16 cellular contexts compared by ENCODE assay signal in the genomic region with DNA sequence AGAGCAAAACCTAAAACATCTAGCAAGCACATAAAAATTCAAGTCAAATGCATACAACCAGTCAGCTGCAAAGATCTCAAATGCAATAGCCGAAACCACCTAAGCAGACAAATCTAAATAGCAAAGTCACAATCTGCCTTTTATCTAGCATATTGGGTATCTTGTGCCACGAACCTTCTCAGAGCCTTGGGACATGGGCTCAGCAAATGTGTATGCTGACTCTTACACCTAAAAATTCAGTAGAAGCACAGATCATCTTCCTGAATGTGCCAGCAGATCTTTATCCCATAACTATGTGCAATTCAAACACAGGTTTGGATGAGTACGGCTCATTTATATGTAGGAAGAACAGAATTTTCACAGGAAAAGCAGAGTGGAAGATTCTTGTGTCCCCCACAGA.
DNase-seq lines count a peak whose midpoint lies in the region; ATAC-seq and TF ChIP-seq lines count a peak whose summit lies in the region.
"Had no signal": no experiment of that assay in that cellular context is flagged by ENCODE, and none has a peak within 500 bp of the region (broad histone marks: within the 10 kb centered on the region; RNA-seq: fewer than 3 reads in every experiment).

No MANE protein-coding gene starts in this region.

- POLR2A ChIA-PET in activated CD4-positive, alpha-beta T cell treated with anti-CD3 and anti-CD28 coated beads, Interleukin-2, amount 10 ng/mL, durations not matched to agents 7 days and 5 days (lab: Charles Lee), result interaction anchor here (1.0 kb wide), 1 partner anchor 8 kb away, joined by 3 read pairs; no protein-coding TSS in a partner anchor
- POLR2A ChIA-PET in HCT116 (lab: Charles Lee), result no interaction called here
- POLR2A ChIA-PET in Caco-2 (lab: Charles Lee), result no interaction called here

- no peaks in the 10 kb centered on the region for H3K36me3 ChIP-seq in HCT116 (ENCODE audit: control insufficient read depth in 1 of 2, insufficient read depth in 2 of 2, low read length in 2 of 2)
- H3K36me3 ChIP-seq in Caco-2 (ENCODE audit: control insufficient read depth, insufficient read depth, low read length), result no peaks in the 10 kb centered on the region
- H3K36me3 ChIP-seq: right atrium auricular region, thyroid gland had no signal

- H3K4me3 ChIP-seq in HCT116 (replicated peaks in 1 of 2; ENCODE audit: low read depth in 1 of 2, low read length in 2 of 2), result no peak overlapping the region
- no peak overlapping the region for H3K4me3 ChIP-seq in Caco-2 (ENCODE audit: low read depth, low read length)
- H3K4me3 ChIP-seq: right atrium auricular region, thyroid gland had no signal

- H3K9me3 ChIP-seq in HCT116 (ENCODE audit: control insufficient read depth in 1 of 2, insufficient read depth in 1 of 2, low read depth in 1 of 2, low read length in 2 of 2) (no peaks in the 10 kb centered on the region), Caco-2 (no peaks in the 10 kb centered on the region)
- H3K9me3 ChIP-seq: right atrium auricular region, thyroid gland had no signal

- RAD21 ChIA-PET in HCT116 (lab: Charles Lee; ENCODE audit: low non-redundant PET in 1 of 2, low total read pairs in 2 of 2, uncharacterized antibody in 2 of 2, unreplicated experiment in 2 of 2), result no interaction called here

- H3K4me2 ChIP-seq in HCT116 (ENCODE audit: low read length), result no peak overlapping the region

- H3K36me3 Mint-ChIP-seq in activated CD4-positive, alpha-beta T cell treated with anti-CD3 and anti-CD28 coated beads, Interleukin-2, amount 10 ng/mL, durations not matched to agents 7 days and 5 days (ENCODE audit: low read depth), result peaks cover 38% of the 10 kb centered on the region
- H3K36me3 Mint-ChIP-seq in activated naive CD8-positive, alpha-beta T cell, result peaks cover 5% of the 10 kb centered on the region
- H3K36me3 Mint-ChIP-seq in nephron (ENCODE audit: low read depth) (no peaks in the 10 kb centered on the region), Caco-2 (ENCODE audit: insufficient read depth, unreplicated experiment) (no peaks in the 10 kb centered on the region)
- H3K36me3 Mint-ChIP-seq: memory B cell had no signal

- peak overlapping the region; percentile 82 for H3K27ac Mint-ChIP-seq in activated CD4-positive, alpha-beta T cell treated with anti-CD3 and anti-CD28 coated beads, Interleukin-2, amount 10 ng/mL, durations not matched to agents 7 days and 5 days
- H3K27ac Mint-ChIP-seq in activated naive CD8-positive, alpha-beta T cell, result peak overlapping the region; percentile 96
- peak overlapping the region in 2 of 3 experiments; percentile 2 to 54 for H3K27ac Mint-ChIP-seq in nephron
- H3K27ac Mint-ChIP-seq in Caco-2 (ENCODE audit: unreplicated experiment), result no peak overlapping the region
- H3K27ac Mint-ChIP-seq: memory B cell had no signal

- peak overlapping the region; percentile 61 for H3K27ac ChIP-seq in HCT116 (ENCODE audit: low read depth, low read length)
- H3K27ac ChIP-seq: thyroid gland had no signal

- no peak overlapping the region for H2AFZ ChIP-seq in HCT116 (ENCODE audit: low read depth, low read length, poor library complexity, severe bottlenecking)

- CTCF ChIA-PET in activated CD4-positive, alpha-beta T cell treated with anti-CD3 and anti-CD28 coated beads, Interleukin-2, amount 10 ng/mL, durations not matched to agents 7 days and 5 days (lab: Charles Lee), result interaction anchor here (0.6 to 4.2 kb wide), 8 partner anchors 11 to 924 kb away, joined by 3 to 25 read pairs (median 6); no protein-coding TSS in a partner anchor
- CTCF ChIA-PET in HCT116 (lab: Charles Lee) (interaction anchor here (1.9 kb wide), 1 partner anchor 366 kb away, joined by 6 read pairs; no protein-coding TSS in a partner anchor), Caco-2 (lab: Charles Lee) (no interaction called here)

- H3K4me1 Mint-ChIP-seq in activated CD4-positive, alpha-beta T cell treated with anti-CD3 and anti-CD28 coated beads, Interleukin-2, amount 10 ng/mL, durations not matched to agents 7 days and 5 days, result peaks cover 95% of the 10 kb centered on the region
- H3K4me1 Mint-ChIP-seq in activated naive CD8-positive, alpha-beta T cell (ENCODE audit: low read depth), result peaks cover 97% of the 10 kb centered on the region
- peaks cover 68% of the 10 kb centered on the region for H3K4me1 Mint-ChIP-seq in nephron
- H3K4me1 Mint-ChIP-seq in Caco-2 (ENCODE audit: low read depth, unreplicated experiment), result peaks cover 17% of the 10 kb centered on the region
- H3K4me1 Mint-ChIP-seq: memory B cell had no signal

- peak overlapping the region; percentile 9 for H3K4me3 Mint-ChIP-seq in activated CD4-positive, alpha-beta T cell treated with anti-CD3 and anti-CD28 coated beads, Interleukin-2, amount 10 ng/mL, durations not matched to agents 7 days and 5 days
- H3K4me3 Mint-ChIP-seq in activated naive CD8-positive, alpha-beta T cell, result peak overlapping the region; percentile 51
- H3K4me3 Mint-ChIP-seq in nephron, result no peak overlapping the region
- H3K4me3 Mint-ChIP-seq in Caco-2 (ENCODE audit: unreplicated experiment), result no peak overlapping the region
- H3K4me3 Mint-ChIP-seq: memory B cell had no signal

- intact Hi-C loops in HCT116 (cut with micrococcal nuclease) (loop anchor here (5.0 kb wide), 2 partner anchors 198 to 213 kb away; no protein-coding TSS in a partner anchor), Caco-2 (cut with micrococcal nuclease; ENCODE audit: unreplicated experiment) (loop anchor here (5.0 to 10.0 kb wide), 2 partner anchors 151 to 227 kb away; no protein-coding TSS in a partner anchor)

- TF ChIP-seq CTCF in HCT116 (IDR thresholded peaks at IDR 0.05 in 2 of 3, conservative IDR thresholded peaks at IDR 0.05 in 1 of 3; ENCODE audit: borderline replicate concordance in 1 of 3, insufficient read depth in 1 of 3, low read depth in 2 of 3, low read length in 2 of 3), result no peak
- TF ChIP-seq CTCF in nephron (IDR thresholded peaks at IDR 0.05; ENCODE audit: unreplicated experiment in 3 of 3), result no peak
- TF ChIP-seq CTCF in Caco-2 (IDR thresholded peaks at IDR 0.05; ENCODE audit: insufficient read depth in 1 of 2, low read depth in 1 of 2, low read length in 1 of 2, severe bottlenecking in 1 of 2, unreplicated experiment in 1 of 2), result no peak

- TF ChIP-seq RAD21 in HCT116 (IDR thresholded peaks at IDR 0.05; ENCODE audit: low read depth), result no peak

- TF ChIP-seq POLR2A in HCT116 (IDR thresholded peaks at IDR 0.05; ENCODE audit: borderline replicate concordance, extremely low read depth, insufficient read depth, insufficient read length), result no peak
- no peak for TF ChIP-seq POLR2A in GM18505 (IDR thresholded peaks at IDR 0.05; ENCODE audit: borderline replicate concordance, extremely low read depth, insufficient read depth, insufficient read length)

- peaks cover 33 to 35% of the 10 kb centered on the region in 2 experiments for H3K4me1 ChIP-seq in HCT116 (ENCODE audit: control insufficient read depth in 1 of 2, insufficient read depth in 2 of 2, low read length in 2 of 2)
- peaks cover 69% of the 10 kb centered on the region for H3K4me1 ChIP-seq in Caco-2

- peaks cover 2% of the 10 kb centered on the region for H3K9me3 Mint-ChIP-seq in activated CD4-positive, alpha-beta T cell treated with anti-CD3 and anti-CD28 coated beads, Interleukin-2, amount 10 ng/mL, durations not matched to agents 7 days and 5 days
- H3K9me3 Mint-ChIP-seq in activated naive CD8-positive, alpha-beta T cell (ENCODE audit: low read depth), result no peaks in the 10 kb centered on the region
- H3K9me3 Mint-ChIP-seq in nephron, result no peaks in the 10 kb centered on the region
- H3K9me3 Mint-ChIP-seq in Caco-2 (ENCODE audit: unreplicated experiment), result peaks cover 8% of the 10 kb centered on the region
- H3K9me3 Mint-ChIP-seq: memory B cell had no signal

- ATAC-seq in HCT116 (no peak), GM18505 (IDR thresholded peaks at IDR 0.05; ENCODE audit: unreplicated experiment) (no peak)

- H3K79me2 ChIP-seq in HCT116 (ENCODE audit: insufficient read depth, low read length), result no peaks in the 10 kb centered on the region

- H4K20me1 ChIP-seq in HCT116 (ENCODE audit: insufficient read depth), result no peaks in the 10 kb centered on the region

- H3K27me3 Mint-ChIP-seq in activated CD4-positive, alpha-beta T cell treated with anti-CD3 and anti-CD28 coated beads, Interleukin-2, amount 10 ng/mL, durations not matched to agents 7 days and 5 days, result no peaks in the 10 kb centered on the region
- H3K27me3 Mint-ChIP-seq in activated naive CD8-positive, alpha-beta T cell, result no peaks in the 10 kb centered on the region
- no peaks in the 10 kb centered on the region for H3K27me3 Mint-ChIP-seq in nephron (ENCODE audit: low read depth)
- H3K27me3 Mint-ChIP-seq in Caco-2 (ENCODE audit: insufficient read depth, unreplicated experiment), result no peaks in the 10 kb centered on the region
- H3K27me3 Mint-ChIP-seq: memory B cell had no signal

- BruUV-seq in HCT116 (replicated peaks; lab: Mats Ljungman, UMichigan), result no TSS peak
- no TSS peak for BruUV-seq in Caco-2 (replicated peaks; lab: Mats Ljungman, UMichigan)

- H3K9ac ChIP-seq in HCT116 (ENCODE audit: low read length), result no peak overlapping the region

- DNase-seq in activated CD4-positive, alpha-beta T cell treated with anti-CD3 and anti-CD28 coated beads, Interleukin-2, amount 10 ng/mL, durations not matched to agents 7 days and 5 days, result no peak
- DNase-seq in activated CD4-positive, alpha-beta T cell treated with anti-CD3 and anti-CD28 coated beads, Interleukin-2, amount 50 U/mL, for 4 hours, result no peak
- DNase-seq in HCT116 (ENCODE audit: low read depth, low spot score) (no peak), NCI-H2107 (lab: John Stamatoyannopoulos, UW) (no peak), Caco-2 (no peak)
- DNase-seq: amniotic stem cell, HCEC 1CT, MM.1S, NCI-H187, NCI-H524, thyroid gland had no signal

- H3K9me2 ChIP-seq in HCT116 (ENCODE audit: insufficient read depth), result no peaks in the 10 kb centered on the region

- H3K27me3 ChIP-seq in HCT116 (ENCODE audit: insufficient read depth, low read length), result no peaks in the 10 kb centered on the region
- H3K27me3 ChIP-seq in Caco-2 (replicated peaks; ENCODE audit: control insufficient read depth, insufficient read depth, low read length), result no peaks in the 10 kb centered on the region
- H3K27me3 ChIP-seq: right atrium auricular region, thyroid gland had no signal

TF ChIP-seq in HCT116, 20 proteins besides CTCF, POLR2A, EP300 and RAD21:
- TF ChIP-seq FOSL1 (IDR thresholded peaks at IDR 0.05; ENCODE audit: low read depth), result no peak
- TF ChIP-seq, protein P1, sequence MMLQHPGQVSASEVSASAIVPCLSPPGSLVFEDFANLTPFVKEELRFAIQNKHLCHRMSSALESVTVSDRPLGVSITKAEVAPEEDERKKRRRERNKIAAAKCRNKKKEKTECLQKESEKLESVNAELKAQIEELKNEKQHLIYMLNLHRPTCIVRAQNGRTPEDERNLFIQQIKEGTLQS (IDR thresholded peaks at IDR 0.05), result no peak
- no peak for TF ChIP-seq JUND (IDR thresholded peaks at IDR 0.05)
TF ChIP-seq in HCT116: peak in this region for 0.

Comparison
In these comparisons a context has a peak if more than half of its experiments do, and no peak if none do; other contexts are left out.
1. H3K4me3 Mint-ChIP-seq: peak in activated CD4-positive, alpha-beta T cell treated with anti-CD3 and anti-CD28 coated beads, Interleukin-2, amount 10 ng/mL, durations not matched to agents 7 days and 5 days (single experiment) and activated naive CD8-positive, alpha-beta T cell (single experiment); none in nephron (0 of 3) and Caco-2 (single experiment).